Comparison of ENCODE assay signal across 8 cellular contexts in the genomic region with DNA sequence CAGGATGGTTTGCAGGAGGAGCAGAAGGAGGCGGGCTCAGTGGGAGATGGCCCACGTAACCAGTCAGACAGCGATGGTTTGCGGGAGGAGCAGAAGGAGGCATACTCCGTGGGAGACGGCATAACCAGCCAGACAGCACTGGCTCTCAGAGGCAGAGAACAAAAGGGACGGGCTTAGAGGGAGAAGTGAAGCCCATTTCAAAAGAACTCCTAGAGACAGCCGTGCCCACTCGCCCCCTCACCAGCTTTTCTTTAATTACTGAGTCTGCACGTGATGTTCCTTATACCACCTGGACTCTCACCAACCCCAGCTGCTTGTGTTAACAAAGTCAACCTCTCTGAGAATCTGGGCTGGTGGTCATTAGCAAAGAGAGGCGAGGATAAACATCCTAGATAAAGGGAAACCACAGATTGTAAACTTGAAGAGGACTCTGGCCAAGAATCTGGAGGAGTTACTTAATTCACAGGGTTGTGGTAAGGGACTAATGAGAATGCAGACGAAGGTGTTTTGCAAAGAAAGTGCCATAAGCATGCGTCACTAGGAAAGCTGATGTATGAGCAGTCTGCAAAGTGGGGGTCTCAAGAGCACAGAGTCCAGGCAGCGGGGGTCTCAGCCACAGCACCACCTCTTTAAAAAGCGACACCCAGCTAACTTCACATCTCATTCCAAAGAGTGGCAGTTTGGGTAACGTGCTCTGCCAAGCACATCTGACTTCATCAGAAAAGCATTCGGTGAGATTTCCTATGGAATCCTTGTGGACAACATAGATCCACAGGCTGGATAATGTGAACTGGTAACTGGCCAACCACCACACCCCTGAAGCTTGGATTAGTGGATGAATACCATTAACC. TPM values are rescaled to one million over a fixed set of nuclear protein-coding genes. Genes with fewer than 3 reads are reported as not detected.
A peak's percentile ranks its signal among the peaks of the same experiment; 100 is the strongest.
DNase-seq lines count a peak whose midpoint lies in the region; ATAC-seq and TF ChIP-seq lines count a peak whose summit lies in the region.

No MANE protein-coding gene starts in this region.

- peak overlapping the region; percentile 64 to 76 for H3K27ac ChIP-seq in left lung

- H3K36me3 ChIP-seq in left lung, result no peaks in the 10 kb centered on the region

- no peaks in the 10 kb centered on the region for H3K9me3 Mint-ChIP-seq in activated T-helper 1 cell treated with anti-CD3 and anti-CD28 coated beads, Interleukin-12 subunit alpha, Interleukin-12 subunit beta, Interleukin-2, Interleukin-4 antibody, amounts not matched to agents 30 ng/mL and 10 ng/mL and 1 ng/mL, durations not matched to agents 14 hours and 24 hours and 36 hours

- no peaks in the 10 kb centered on the region for H3K36me3 Mint-ChIP-seq in activated T-helper 1 cell treated with anti-CD3 and anti-CD28 coated beads, Interleukin-12 subunit alpha, Interleukin-12 subunit beta, Interleukin-2, Interleukin-4 antibody, amounts not matched to agents 30 ng/mL and 10 ng/mL and 1 ng/mL, durations not matched to agents 14 hours and 24 hours and 36 hours (ENCODE audit: low read depth)

- no peaks in the 10 kb centered on the region for H3K27me3 ChIP-seq in left lung

- in situ Hi-C loops in astrocyte of the cerebellum (cut with HindIII; ENCODE audit: low sequenced_read_pairs), result no loop called here

- H3K27ac Mint-ChIP-seq in activated T-helper 1 cell treated with anti-CD3 and anti-CD28 coated beads, Interleukin-12 subunit alpha, Interleukin-12 subunit beta, Interleukin-2, Interleukin-4 antibody, amounts not matched to agents 30 ng/mL and 10 ng/mL and 1 ng/mL, durations not matched to agents 14 hours and 24 hours and 36 hours, result no peak overlapping the region

- no peaks in the 10 kb centered on the region for H3K9me3 ChIP-seq in left lung

- H3K4me1 ChIP-seq in left lung, result peaks cover 18 to 23% of the 10 kb centered on the region in 2 donors

- H3K4me3 ChIP-seq in astrocyte of the cerebellum (ENCODE audit: low read depth, low read length) (no peak overlapping the region), left lung (no peak overlapping the region)

- DNase-seq in 8988T (peak; percentile 64), HS-5 (ENCODE audit: low read depth) (peak; percentile 92), astrocyte of the cerebellum (ENCODE audit: low read depth) (peak; percentile 100), left lung (peak; percentile 41 to 57)
- no peak for DNase-seq in activated T-helper 1 cell treated with anti-CD3 and anti-CD28 coated beads, Interleukin-12 subunit alpha, Interleukin-12 subunit beta, Interleukin-2, Interleukin-4 antibody, amounts not matched to agents 30 ng/mL and 10 ng/mL and 1 ng/mL, durations not matched to agents 14 hours and 24 hours and 36 hours (ENCODE audit: low spot score)

- intact Hi-C loops in left lung (cut with DNase I), result no loop called here
- intact Hi-C loops in activated T-helper 1 cell treated with anti-CD3 and anti-CD28 coated beads, Interleukin-12 subunit alpha, Interleukin-12 subunit beta, Interleukin-2, Interleukin-4 antibody, amounts not matched to agents 30 ng/mL and 10 ng/mL and 1 ng/mL, durations not matched to agents 14 hours and 24 hours and 36 hours (cut with micrococcal nuclease), result no loop called here

- TF ChIP-seq CTCF in astrocyte of the cerebellum (IDR thresholded peaks at IDR 0.05; ENCODE audit: low read depth, low read length, missing control alignments) (no peak), left lung (IDR thresholded peaks at IDR 0.05) (no peak)

- ATAC-seq in left lung (peak; percentile 66), HG03280 (IDR thresholded peaks at IDR 0.05; ENCODE audit: unreplicated experiment) (no peak), HG02678 (IDR thresholded peaks at IDR 0.05; ENCODE audit: unreplicated experiment) (no peak)
- ATAC-seq in activated CD4-positive, CD25-positive, alpha-beta regulatory T cell treated with anti-CD3 and anti-CD28 coated beads, Interleukin-2, amount 50 U/mL, for 24 hours, result no peak

- H3K27me3 Mint-ChIP-seq in activated T-helper 1 cell treated with anti-CD3 and anti-CD28 coated beads, Interleukin-12 subunit alpha, Interleukin-12 subunit beta, Interleukin-2, Interleukin-4 antibody, amounts not matched to agents 30 ng/mL and 10 ng/mL and 1 ng/mL, durations not matched to agents 14 hours and 24 hours and 36 hours (ENCODE audit: insufficient read depth), result peaks cover 2% of the 10 kb centered on the region

- no peak overlapping the region for H3K4me3 Mint-ChIP-seq in activated T-helper 1 cell treated with anti-CD3 and anti-CD28 coated beads, Interleukin-12 subunit alpha, Interleukin-12 subunit beta, Interleukin-2, Interleukin-4 antibody, amounts not matched to agents 30 ng/mL and 10 ng/mL and 1 ng/mL, durations not matched to agents 14 hours and 24 hours and 36 hours

- no peaks in the 10 kb centered on the region for H3K4me1 Mint-ChIP-seq in activated T-helper 1 cell treated with anti-CD3 and anti-CD28 coated beads, Interleukin-12 subunit alpha, Interleukin-12 subunit beta, Interleukin-2, Interleukin-4 antibody, amounts not matched to agents 30 ng/mL and 10 ng/mL and 1 ng/mL, durations not matched to agents 14 hours and 24 hours and 36 hours (ENCODE audit: low read depth)

RNA-seq across cellular contexts. Expression of gene NXN, which starts 51.7 kb away (rescaled TPM):
- total RNA-seq in left lung, result 10 to 100 TPM; 33.8 to 55.4 TPM
- total RNA-seq in activated T-helper 1 cell treated with anti-CD3 and anti-CD28 coated beads, Interleukin-12 subunit alpha, Interleukin-12 subunit beta, Interleukin-2, Interleukin-4 antibody, amounts not matched to agents 30 ng/mL and 10 ng/mL and 1 ng/mL, durations not matched to agents 14 hours and 24 hours and 36 hours, result 0.24 and 0.31 TPM in 2 replicates

Comparison
In these comparisons a context has a peak if more than half of its experiments do, and no peak if none do; other contexts are left out.
1. RNA of gene NXN, which starts 51.7 kb away (total RNA-seq): 33.8 to 55.4 TPM in left lung; 0.24 to 0.31 TPM in activated T-helper 1 cell treated with anti-CD3 and anti-CD28 coated beads, Interleukin-12 subunit alpha, Interleukin-12 subunit beta, Interleukin-2, Interleukin-4 antibody, amounts not matched to agents 30 ng/mL and 10 ng/mL and 1 ng/mL, durations not matched to agents 14 hours and 24 hours and 36 hours; every median in the first group is over 10 times any median in the second.